17 cellular contexts compared by ENCODE assay signal in the genomic region with DNA sequence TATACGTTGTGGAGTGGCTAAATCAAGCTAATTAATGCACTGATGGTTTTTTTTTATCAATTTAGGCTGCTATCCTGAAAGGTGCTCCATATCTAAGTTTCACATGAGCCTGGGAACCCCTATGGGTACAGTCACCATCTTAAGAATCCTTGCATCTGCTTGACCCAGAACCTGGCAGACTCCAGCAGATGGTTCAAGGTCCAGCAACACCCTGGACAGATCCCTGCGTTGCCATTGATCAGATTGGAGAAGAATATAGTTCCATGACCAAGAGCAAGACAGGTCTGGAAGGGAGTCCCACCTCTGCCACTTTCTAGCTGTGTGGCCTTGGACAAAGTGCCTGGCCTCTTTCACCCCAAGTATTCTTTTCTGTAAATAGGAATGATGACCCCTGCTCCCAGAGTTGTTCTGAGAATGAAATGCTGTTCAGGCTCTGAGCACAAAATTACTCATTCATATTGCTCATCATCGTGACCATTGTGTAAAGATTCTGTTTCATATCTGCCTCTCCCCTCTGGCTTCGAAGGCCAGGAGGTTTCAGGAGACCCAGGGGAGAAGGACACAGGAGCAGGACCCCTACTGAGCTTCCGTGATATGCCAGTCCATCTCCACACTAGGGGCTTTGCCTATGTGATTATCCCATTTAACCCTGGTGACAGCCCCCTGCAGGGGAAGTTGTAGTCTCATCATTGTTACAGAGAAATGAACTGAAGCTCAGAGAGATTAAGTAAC. TPM values are rescaled to one million over a fixed set of nuclear protein-coding genes. Genes with fewer than 3 reads are reported as not detected.
DNase-seq lines count a peak whose midpoint lies in the region; ATAC-seq and TF ChIP-seq lines count a peak whose summit lies in the region.
"Had no signal": no experiment of that assay in that cellular context is flagged by ENCODE, and none has a peak within 500 bp of the region (broad histone marks: within the 10 kb centered on the region; RNA-seq: fewer than 3 reads in every experiment).

No MANE protein-coding gene starts in this region.

- H3K9me2 ChIP-seq in SK-N-SH, result no peaks in the 10 kb centered on the region

- H3K27ac Mint-ChIP-seq in nephron progenitor cell, result no peak overlapping the region
- no peak overlapping the region for H3K27ac Mint-ChIP-seq in chondrocyte (ENCODE audit: unreplicated experiment)
- H3K27ac Mint-ChIP-seq: activated T-helper 2 cell treated with anti-CD3 and anti-CD28 coated beads, Interferon-gamma antibody, Interleukin-2, Interleukin-4, amounts not matched to agents 10 μg/mL and 5 μg/mL and 100 μg/mL, durations not matched to agents 14 hours and 24 hours and 36 hours; immature natural killer cell; T-helper 2 cell treated with Interferon-gamma antibody and Interleukin-4, amounts not matched to agents 5 μg/mL and 100 μg/mL, for 36 hours had no signal

- POLR2A ChIA-PET in SK-N-SH (lab: Yijun Ruan, JAX), result no interaction called here

- H3K4me1 Mint-ChIP-seq in nephron progenitor cell (peaks cover 11% of the 10 kb centered on the region), chondrocyte (ENCODE audit: low read depth) (no peaks in the 10 kb centered on the region)
- H3K4me1 Mint-ChIP-seq: immature natural killer cell had no signal

- TF ChIP-seq CTCF in SK-N-SH (IDR thresholded peaks at IDR 0.05) (no peak), foreskin fibroblast (IDR thresholded peaks at IDR 0.05; ENCODE audit: low read depth, low read length) (no peak), nephron progenitor cell (IDR thresholded peaks at IDR 0.05) (no peak), chondrocyte (IDR thresholded peaks at IDR 0.05) (no peak)

- no peak overlapping the region for H3K4me3 ChIP-seq in ACC112 (ENCODE audit: low read depth, low read length)
- no peak overlapping the region for H3K4me3 ChIP-seq in SK-N-SH (ENCODE audit: low read depth in 2 of 2, low read length in 1 of 2)
- no peak overlapping the region for H3K4me3 ChIP-seq in foreskin fibroblast (ENCODE audit: low read depth in 1 of 2, low read length in 2 of 2)
- H3K4me3 ChIP-seq: body of pancreas had no signal

- peaks cover 5% of the 10 kb centered on the region for H3K9me3 Mint-ChIP-seq in nephron progenitor cell
- peaks cover 6% of the 10 kb centered on the region for H3K9me3 Mint-ChIP-seq in chondrocyte (ENCODE audit: low read depth)
- H3K9me3 Mint-ChIP-seq: activated T-helper 2 cell treated with anti-CD3 and anti-CD28 coated beads, Interferon-gamma antibody, Interleukin-2, Interleukin-4, amounts not matched to agents 10 μg/mL and 5 μg/mL and 100 μg/mL, durations not matched to agents 14 hours and 24 hours and 36 hours; immature natural killer cell; T-helper 2 cell treated with Interferon-gamma antibody and Interleukin-4, amounts not matched to agents 5 μg/mL and 100 μg/mL, for 36 hours had no signal

- H3K9me3 ChIP-seq in SK-N-SH, result no peaks in the 10 kb centered on the region
- H3K9me3 ChIP-seq: body of pancreas had no signal

- H4K20me1 ChIP-seq in SK-N-SH (ENCODE audit: insufficient read depth), result no peaks in the 10 kb centered on the region

- H2AFZ ChIP-seq in ACC112 (ENCODE audit: low read length, unreplicated experiment) (no peak overlapping the region), SK-N-SH (ENCODE audit: low read depth) (no peak overlapping the region)

- H3K9ac ChIP-seq in SK-N-SH, result no peak overlapping the region

- no peaks in the 10 kb centered on the region for H3K79me2 ChIP-seq in ACC112 (ENCODE audit: control insufficient read depth, insufficient read depth, low read length, unreplicated experiment)
- H3K79me2 ChIP-seq in SK-N-SH (ENCODE audit: insufficient read depth), result no peaks in the 10 kb centered on the region

- H3K27me3 ChIP-seq in ACC112 (ENCODE audit: insufficient read depth, low read length) (no peaks in the 10 kb centered on the region), SK-N-SH (ENCODE audit: insufficient read depth) (no peaks in the 10 kb centered on the region)
- H3K27me3 ChIP-seq: body of pancreas had no signal

- H3K27me3 Mint-ChIP-seq in nephron progenitor cell (ENCODE audit: low read depth, poor library complexity), result peaks cover 6% of the 10 kb centered on the region
- H3K27me3 Mint-ChIP-seq in chondrocyte (ENCODE audit: low read depth), result no peaks in the 10 kb centered on the region

- no peak for ATAC-seq in HG02970 (IDR thresholded peaks at IDR 0.05; ENCODE audit: low FRiP score, unreplicated experiment)
- ATAC-seq: body of pancreas had no signal

- TF ChIP-seq EP300 in SK-N-SH (IDR thresholded peaks at IDR 0.05; ENCODE audit: borderline replicate concordance in 1 of 2, low read depth in 1 of 2, low read length in 1 of 2), result no peak

- 62% methylated on average over 5 of the region's 5 CpGs for WGBS in SK-N-SH (ENCODE audit: low lambda C conversion rate)

- H3K36me3 ChIP-seq in ACC112 (ENCODE audit: insufficient read depth, low read length) (no peaks in the 10 kb centered on the region), SK-N-SH (replicated peaks in 1 of 2; ENCODE audit: control insufficient read depth in 1 of 2, insufficient read depth in 2 of 2, low read length in 1 of 2) (no peaks in the 10 kb centered on the region)

- H3K4me3 Mint-ChIP-seq in nephron progenitor cell (no peak overlapping the region), chondrocyte (ENCODE audit: unreplicated experiment) (no peak overlapping the region)
- H3K4me3 Mint-ChIP-seq: immature natural killer cell; T-helper 2 cell treated with Interferon-gamma antibody and Interleukin-4, amounts not matched to agents 5 μg/mL and 100 μg/mL, for 36 hours had no signal

- DNase-seq in HCEC 1CT (peak; percentile 77), SK-N-SH (no peak), foreskin fibroblast (peak; percentile 26 to 77), NCI-H2196 (lab: John Stamatoyannopoulos, UW; ENCODE audit: unreplicated experiment) (no peak), nephron progenitor cell (no peak), chondrocyte (ENCODE audit: low spot score) (no peak)
- DNase-seq: activated CD4-positive, alpha-beta T cell treated with anti-CD3 and anti-CD28 coated beads, Interleukin-2, amount 50 U/mL, for 48 hours; body of pancreas; GOT3; immature natural killer cell; NCI-H187; NCI-H524 treated with DMSO at 0.1 percent for 48 hours; nucleus accumbens had no signal

- H3K27ac ChIP-seq in ACC112 (ENCODE audit: low read depth, low read length), result peak overlapping the region; percentile 15; the same call in 1 of the 2 replicates
- no peak overlapping the region; a peak in 1 of 4 replicates for H3K27ac ChIP-seq in SK-N-SH (ENCODE audit: low read depth in 2 of 2, low read length in 1 of 2)
- H3K27ac ChIP-seq: body of pancreas had no signal

- H3K4me2 ChIP-seq in SK-N-SH, result 0 out of 2 replicates have a peak overlapping the region, but pooled peaks have one; percentile 1

- H3F3A ChIP-seq in SK-N-SH (replicated peaks; ENCODE audit: insufficient read depth), result no peaks in the 10 kb centered on the region

- H3K36me3 Mint-ChIP-seq in nephron progenitor cell (ENCODE audit: low read depth) (no peaks in the 10 kb centered on the region), chondrocyte (ENCODE audit: low read depth) (no peaks in the 10 kb centered on the region)
- H3K36me3 Mint-ChIP-seq: immature natural killer cell had no signal

- TF ChIP-seq RAD21 in SK-N-SH (IDR thresholded peaks at IDR 0.05; ENCODE audit: low read length), result no peak

- CTCF ChIA-PET in SK-N-SH (lab: Yijun Ruan, JAX), result interaction anchor here (1.2 to 2.2 kb wide), 2 partner anchors 16 to 266 kb away, joined by 3 to 5 read pairs; no protein-coding TSS in a partner anchor

- H3K4me1 ChIP-seq in ACC112 (ENCODE audit: control insufficient read depth, insufficient read depth, low read length, unreplicated experiment), result peaks cover 11% of the 10 kb centered on the region
- 0 out of 4 replicates have a peak, but pooled peaks cover 0 to 8% of the 10 kb centered on the region in 2 experiments for H3K4me1 ChIP-seq in SK-N-SH (ENCODE audit: control insufficient read depth in 1 of 2, insufficient read depth in 2 of 2, low read depth in 1 of 2, low read length in 1 of 2)
- H3K4me1 ChIP-seq: body of pancreas had no signal

TF ChIP-seq in SK-N-SH, 30 proteins besides CTCF, POLR2A, EP300 and RAD21 (continues in another document):
- TF ChIP-seq SMC3 (IDR thresholded peaks at IDR 0.05; ENCODE audit: low read depth, low read length) (no peak), TAF1 (IDR thresholded peaks at IDR 0.05; ENCODE audit: borderline replicate concordance, low read depth, low read length) (no peak), MEF2A (IDR thresholded peaks at IDR 0.05; ENCODE audit: borderline replicate concordance, low read depth) (no peak), PBX3 (IDR thresholded peaks at IDR 0.05) (no peak), FOXM1 (IDR thresholded peaks at IDR 0.05; ENCODE audit: low read depth) (no peak), RFX5 (IDR thresholded peaks at IDR 0.05; ENCODE audit: low read length) (no peak), SIN3A (IDR thresholded peaks at IDR 0.05; ENCODE audit: borderline replicate concordance, low read depth, low read length) (no peak), JUND (IDR thresholded peaks at IDR 0.05) (no peak), GATA2 (CRISPR knock-in tag; IDR thresholded peaks at IDR 0.05) (no peak), USF2 (IDR thresholded peaks at IDR 0.05; ENCODE audit: borderline replicate concordance, low read depth, low read length) (no peak)

RNA-seq across cellular contexts. Expression of gene TSEN2, which starts 30.0 kb away (rescaled TPM):
- polyA plus RNA-seq in SK-N-SH (2012; rRNA removed), result 13.0 and 18.6 TPM in 2 replicates
- 13.2 and 13.4 TPM in 2 replicates for polyA plus RNA-seq in SK-N-SH (2012; cell fraction: cytosol; rRNA removed)
- polyA plus RNA-seq in SK-N-SH (2012; cell fraction: nucleus; rRNA removed), result 27.3 and 45.4 TPM in 2 replicates
- 8.6 to 14.5 TPM (median 8.7 TPM) in 3 replicates for total RNA-seq in chondrocyte

Comparison
In these comparisons a context has a peak if more than half of its experiments do, and no peak if none do; other contexts are left out.
1. DNase-seq: peak in HCEC 1CT (single experiment) and foreskin fibroblast (2 of 2); none in SK-N-SH (single experiment), NCI-H2196 (single experiment), nephron progenitor cell (single experiment) and chondrocyte (single experiment).